31 cellular contexts compared by ENCODE assay signal in genomic region chr16:11295672-11296071, GRCh38. TPM values are rescaled to one million over a fixed set of nuclear protein-coding genes. Genes with fewer than 3 reads are reported as not detected.
"Had no signal": no experiment of that assay in that cellular context is flagged by ENCODE, and none has a peak within 500 bp of the region (broad histone marks: within the 10 kb centered on the region; RNA-seq: fewer than 3 reads in every experiment).

No MANE protein-coding gene starts in this region.

- H3K27ac Mint-ChIP-seq: dendritic cell treated with granulocyte-macrophage colony-stimulating factor and Interleukin-4, amounts not matched to agents 40 ng/mL and 50 ng/mL, for 4 days; endodermal cell; nephron progenitor cell had no signal

- H3K4me3 Mint-ChIP-seq: dendritic cell treated with granulocyte-macrophage colony-stimulating factor and Interleukin-4, amounts not matched to agents 40 ng/mL and 50 ng/mL, for 4 days; endodermal cell; nephron progenitor cell; stimulated activated naive B cell treated with anti-CD40 and anti-IgM and Interleukin-4, amounts not matched to agents 10 μg/mL and 1 μg/mL and 100 μg/mL, for 72 hours; stimulated activated naive CD8-positive, alpha-beta T cell treated with anti-CD3 and anti-CD28 coated beads, Interleukin-15, Interleukin-2, amounts not matched to agents 100 ng/mL and 50 ng/mL, for 24 hours had no signal

- H3K27me3 ChIP-seq: colonic mucosa, gastrocnemius medialis, tibial nerve, upper lobe of left lung had no signal

- DNase-seq: colonic mucosa; effector CD8-positive, alpha-beta T cell; foreskin fibroblast; gastrocnemius medialis; head of caudate nucleus; left cardiac atrium; left ventricle myocardium superior; lower lobe of right lung; naive thymus-derived CD8-positive, alpha-beta T cell; nephron progenitor cell; nucleus accumbens; psoas muscle; right cardiac atrium; spleen; stimulated activated CD4-positive, alpha-beta T cell treated with anti-CD3 and anti-CD28 coated beads, Interleukin-2, amount 100 ng/mL, for 48 hours; stimulated activated naive B cell treated with anti-CD40 and anti-IgM and Interleukin-4, amounts not matched to agents 10 μg/mL and 1 μg/mL and 100 μg/mL, for 72 hours; upper lobe of left lung had no signal

- H3K9me3 ChIP-seq: colonic mucosa, gastrocnemius medialis, lower lobe of right lung, psoas muscle, spleen, thoracic aorta, tibial nerve, upper lobe of left lung had no signal

- H3K27me3 Mint-ChIP-seq: stimulated activated naive B cell treated with anti-CD40 and anti-IgM and Interleukin-4, amounts not matched to agents 10 μg/mL and 1 μg/mL and 100 μg/mL, for 72 hours had no signal

- H3K9me3 Mint-ChIP-seq: dendritic cell treated with granulocyte-macrophage colony-stimulating factor and Interleukin-4, amounts not matched to agents 40 ng/mL and 50 ng/mL, for 4 days; endodermal cell; naive thymus-derived CD8-positive, alpha-beta T cell; nephron progenitor cell; stimulated activated naive B cell treated with anti-CD40 and anti-IgM and Interleukin-4, amounts not matched to agents 10 μg/mL and 1 μg/mL and 100 μg/mL, for 72 hours; stimulated activated naive CD8-positive, alpha-beta T cell treated with anti-CD3 and anti-CD28 coated beads, Interleukin-15, Interleukin-2, amounts not matched to agents 100 ng/mL and 50 ng/mL, for 24 hours had no signal

- H3K36me3 Mint-ChIP-seq: naive thymus-derived CD8-positive, alpha-beta T cell; stimulated activated naive B cell treated with anti-CD40 and anti-IgM and Interleukin-4, amounts not matched to agents 10 μg/mL and 1 μg/mL and 100 μg/mL, for 72 hours had no signal

- H3K27ac ChIP-seq: colonic mucosa, epithelial cell of prostate, gastrocnemius medialis, lower lobe of right lung, psoas muscle, spleen, thoracic aorta, tibial nerve had no signal

- H3K36me3 ChIP-seq: colonic mucosa, gastrocnemius medialis, lower lobe of right lung, spleen, thoracic aorta, tibial nerve, upper lobe of left lung had no signal

- H3K4me3 ChIP-seq: colonic mucosa, gastrocnemius medialis, lower lobe of right lung, psoas muscle, skin epidermis, spleen, thoracic aorta, tibial nerve, upper lobe of left lung had no signal

RNA-seq across cellular contexts. Expression of gene PRM1, which starts 14.5 kb away (rescaled TPM):
- total RNA-seq: colonic mucosa; endodermal cell; esophagus mucosa; gastrocnemius medialis; glomerular endothelial cell; kidney epithelial cell; left cardiac atrium; left ventricle myocardium superior; lower lobe of right lung; mesenteric fat pad; myocyte; naive thymus-derived CD8-positive, alpha-beta T cell; osteocyte; psoas muscle; renal cortical epithelial cell; right cardiac atrium; spleen; thoracic aorta; tibial nerve; upper lobe of left lung had no signal
- polyA plus RNA-seq: naive thymus-derived CD8-positive, alpha-beta T cell; psoas muscle; right cardiac atrium; spleen had no signal

RNA-seq across cellular contexts. Expression of gene PRM2, which starts 19.4 kb away (rescaled TPM):
- total RNA-seq: colonic mucosa; endodermal cell; esophagus mucosa; gastrocnemius medialis; glomerular endothelial cell; kidney epithelial cell; left cardiac atrium; left ventricle myocardium superior; lower lobe of right lung; mesenteric fat pad; myocyte; naive thymus-derived CD8-positive, alpha-beta T cell; osteocyte; psoas muscle; renal cortical epithelial cell; right cardiac atrium; spleen; thoracic aorta; tibial nerve; upper lobe of left lung had no signal
- polyA plus RNA-seq: naive thymus-derived CD8-positive, alpha-beta T cell; psoas muscle; right cardiac atrium; spleen had no signal

RNA-seq across cellular contexts. Expression of gene PRM3, which starts 22.2 kb away (rescaled TPM):
- total RNA-seq: colonic mucosa; endodermal cell; esophagus mucosa; gastrocnemius medialis; glomerular endothelial cell; kidney epithelial cell; left cardiac atrium; left ventricle myocardium superior; lower lobe of right lung; mesenteric fat pad; myocyte; naive thymus-derived CD8-positive, alpha-beta T cell; osteocyte; psoas muscle; renal cortical epithelial cell; right cardiac atrium; spleen; thoracic aorta; tibial nerve; upper lobe of left lung had no signal
- polyA plus RNA-seq: naive thymus-derived CD8-positive, alpha-beta T cell; psoas muscle; right cardiac atrium; spleen had no signal

RNA-seq across cellular contexts. Expression of gene TNP2, which starts 26.5 kb away (rescaled TPM):
- total RNA-seq: colonic mucosa; endodermal cell; esophagus mucosa; gastrocnemius medialis; glomerular endothelial cell; kidney epithelial cell; left cardiac atrium; left ventricle myocardium superior; lower lobe of right lung; mesenteric fat pad; myocyte; naive thymus-derived CD8-positive, alpha-beta T cell; osteocyte; psoas muscle; renal cortical epithelial cell; right cardiac atrium; spleen; thoracic aorta; tibial nerve; upper lobe of left lung had no signal
- polyA plus RNA-seq: naive thymus-derived CD8-positive, alpha-beta T cell; psoas muscle; right cardiac atrium; spleen had no signal
